In the genomic region with DNA sequence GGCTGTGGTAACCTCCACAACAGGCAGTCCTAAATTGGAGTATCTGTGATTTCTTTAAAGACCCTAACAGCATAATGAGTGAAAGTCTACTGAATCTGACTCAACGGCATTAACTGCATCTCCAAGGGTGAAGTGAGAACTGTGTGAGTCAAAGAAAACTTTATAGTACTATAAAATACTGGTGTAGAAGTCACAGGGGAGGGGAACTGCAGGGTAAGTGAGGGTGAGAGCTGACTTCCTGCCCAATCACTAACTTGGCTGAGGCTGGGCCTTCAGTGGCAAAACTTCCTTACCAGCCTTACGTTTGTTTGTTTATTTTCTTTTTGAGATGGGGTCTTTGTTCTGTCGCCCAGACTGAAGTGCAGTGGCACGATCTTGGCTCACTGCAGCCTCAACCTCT, we compare ENCODE assay signal across 18 cellular contexts.
DNase-seq lines count a peak whose midpoint lies in the region; ATAC-seq and TF ChIP-seq lines count a peak whose summit lies in the region.
"Had no signal": no experiment of that assay in that cellular context is flagged by ENCODE, and none has a peak within 500 bp of the region (broad histone marks: within the 10 kb centered on the region; RNA-seq: fewer than 3 reads in every experiment).

No MANE protein-coding gene starts in this region.

- H3K4me3 Mint-ChIP-seq in CD8-positive, alpha-beta memory T cell: no peak overlapping the region

- peaks cover 8% of the 10 kb centered on the region for H4K20me1 ChIP-seq in hepatocyte (ENCODE audit: insufficient read depth, poor library complexity, severe bottlenecking)

- H3K27ac ChIP-seq in Panc1 (ENCODE audit: low read length) (no peak overlapping the region), hepatocyte (no peak overlapping the region), sigmoid colon (no peak overlapping the region), thyroid gland (no peak overlapping the region)
- H3K27ac ChIP-seq in CD8-positive, alpha-beta memory T cell (ENCODE audit: low read depth, low read length): no peak overlapping the region

- TF ChIP-seq EP300 in sigmoid colon (IDR thresholded peaks at IDR 0.05): no peak

- BruUV-seq in Panc1 (replicated peaks; lab: Mats Ljungman, UMichigan): no TSS peak

- no peaks in the 10 kb centered on the region for H3K9me3 Mint-ChIP-seq in CD8-positive, alpha-beta memory T cell

- POLR2A ChIA-PET in Panc1 (lab: Charles Lee): no interaction called here
- POLR2A ChIA-PET in CD8-positive, alpha-beta memory T cell (lab: Charles Lee): no interaction called here

- no peak for DNase-seq in Right ventricle myocardium superior
- DNase-seq in Right ventricle myocardium inferior (ENCODE audit: missing footprints): no peak
- no peak for DNase-seq in Panc1 (ENCODE audit: low read depth, low spot score)
- DNase-seq in hepatocyte (ENCODE audit: low spot score): peak; percentile 16
- no peak for DNase-seq in sigmoid colon
- DNase-seq in NCI-H2029 (lab: John Stamatoyannopoulos, UW): no peak
- no peak for DNase-seq in thyroid gland
- DNase-seq in CD8-positive, alpha-beta memory T cell: no peak
- DNase-seq: 8988T, C1 segment of cervical spinal cord, Karpas-422, NCI-H146, NCI-H2107, NCI-H226, NCI-H69, SHP77 treated with DMSO at 0.1 percent for 48 hours had no signal

- no peaks in the 10 kb centered on the region for H3K36me3 ChIP-seq in Panc1 (ENCODE audit: control insufficient read depth, insufficient read depth, low read length)
- no peaks in the 10 kb centered on the region for H3K36me3 ChIP-seq in hepatocyte (replicated peaks; ENCODE audit: insufficient read depth, low read depth)
- H3K36me3 ChIP-seq in sigmoid colon: no peaks in the 10 kb centered on the region
- no peaks in the 10 kb centered on the region for H3K36me3 ChIP-seq in thyroid gland
- H3K36me3 ChIP-seq in CD8-positive, alpha-beta memory T cell (ENCODE audit: insufficient read depth, low read length): no peaks in the 10 kb centered on the region

- H3K4me1 Mint-ChIP-seq in CD8-positive, alpha-beta memory T cell: no peaks in the 10 kb centered on the region

- no peaks in the 10 kb centered on the region for H3K27me3 ChIP-seq in Panc1 (ENCODE audit: control insufficient read depth, insufficient read depth, low read length)
- H3K27me3 ChIP-seq in hepatocyte: no peaks in the 10 kb centered on the region
- H3K27me3 ChIP-seq in sigmoid colon: no peaks in the 10 kb centered on the region
- no peaks in the 10 kb centered on the region for H3K27me3 ChIP-seq in thyroid gland
- H3K27me3 ChIP-seq in CD8-positive, alpha-beta memory T cell (ENCODE audit: insufficient read depth, low read length, poor library complexity, severe bottlenecking): no peaks in the 10 kb centered on the region

- H3K9me3 ChIP-seq in Panc1 (ENCODE audit: control insufficient read depth, insufficient read depth, low read depth, low read length) (no peaks in the 10 kb centered on the region), hepatocyte (ENCODE audit: low read depth) (no peaks in the 10 kb centered on the region), sigmoid colon (no peaks in the 10 kb centered on the region), thyroid gland (no peaks in the 10 kb centered on the region)
- H3K9me3 ChIP-seq in CD8-positive, alpha-beta memory T cell (ENCODE audit: low read length): no peaks in the 10 kb centered on the region

- WGBS in hepatocyte (ENCODE audit: low lambda C conversion rate, missing lambda C conversion rate): 71% methylated on average over 4 of the region's 4 CpGs
- 18 to 67% methylated on average over 4 of the region's 4 CpGs for WGBS in sigmoid colon, 2 donors
- 84 to 86% methylated on average over 4 of the region's 4 CpGs for WGBS in thyroid gland, 2 donors

- no peak overlapping the region for H2AFZ ChIP-seq in hepatocyte

- ATAC-seq in Right ventricle myocardium superior (ENCODE audit: poor library complexity) (peak; percentile 27), Right ventricle myocardium inferior (no peak), Panc1 (0 out of 2 replicates have a peak, but pooled peaks have one; percentile 62)
- ATAC-seq: GM12878, HCT116 had no signal

- H3K79me2 ChIP-seq in hepatocyte: peaks cover 83% of the 10 kb centered on the region

- no peak overlapping the region for H3K27ac Mint-ChIP-seq in CD8-positive, alpha-beta memory T cell

- no peak for TF ChIP-seq CTCF in Panc1 (IDR thresholded peaks at IDR 0.05)
- TF ChIP-seq CTCF in hepatocyte (IDR thresholded peaks at IDR 0.05; ENCODE audit: poor library complexity): no peak
- TF ChIP-seq CTCF in sigmoid colon (IDR thresholded peaks at IDR 0.05): no peak
- no peak for TF ChIP-seq CTCF in thyroid gland (IDR thresholded peaks at IDR 0.05)

- H3K4me1 ChIP-seq in Panc1 (ENCODE audit: control insufficient read depth, insufficient read depth, low read length) (no peaks in the 10 kb centered on the region), hepatocyte (ENCODE audit: insufficient read depth) (peaks cover 5% of the 10 kb centered on the region), sigmoid colon (peaks cover 0 to 7% (median 4%) of the 10 kb centered on the region in 4 donors), thyroid gland (no peaks in the 10 kb centered on the region)
- no peaks in the 10 kb centered on the region for H3K4me1 ChIP-seq in CD8-positive, alpha-beta memory T cell (ENCODE audit: insufficient read depth, low read length)

- intact Hi-C loops in Right ventricle myocardium superior (cut with DNase I): no loop called here
- intact Hi-C loops in Right ventricle myocardium inferior (cut with DNase I): no loop called here
- intact Hi-C loops in Panc1 (cut with micrococcal nuclease; ENCODE audit: unreplicated experiment): no loop called here
- intact Hi-C loops in sigmoid colon (cut with DNase I): no loop called here
- intact Hi-C loops in thyroid gland (cut with DNase I): no loop called here

- no peaks in the 10 kb centered on the region for H3K36me3 Mint-ChIP-seq in CD8-positive, alpha-beta memory T cell

- peaks cover 2 to 3% of the 10 kb centered on the region in 2 donors for H3K27me3 Mint-ChIP-seq in CD8-positive, alpha-beta memory T cell

- H3K4me3 ChIP-seq in Panc1 (ENCODE audit: low read depth in 2 of 2, low read length in 2 of 2): no peak overlapping the region
- H3K4me3 ChIP-seq in hepatocyte: no peak overlapping the region
- H3K4me3 ChIP-seq in sigmoid colon: no peak overlapping the region
- no peak overlapping the region for H3K4me3 ChIP-seq in thyroid gland (replicated peaks in 1 of 3)
- no peak overlapping the region for H3K4me3 ChIP-seq in CD8-positive, alpha-beta memory T cell (ENCODE audit: low read length)
- H3K4me3 ChIP-seq: GM12878 had no signal

- TF ChIP-seq POLR2A in sigmoid colon (IDR thresholded peaks at IDR 0.05) (no peak), thyroid gland (IDR thresholded peaks at IDR 0.05) (no peak)

- CTCF ChIA-PET in Panc1 (lab: Charles Lee): no interaction called here
- CTCF ChIA-PET in CD8-positive, alpha-beta memory T cell (lab: Charles Lee): no interaction called here

- no peak overlapping the region for H3K4me2 ChIP-seq in hepatocyte

- in situ Hi-C loops in Panc1 (cut with HindIII; ENCODE audit: low pct_unique_long_range_greater_than_20kb, low sequenced_read_pairs): no loop called here

- no peaks in the 10 kb centered on the region for H3K9me2 ChIP-seq in hepatocyte (replicated peaks; ENCODE audit: insufficient read depth)
